In the genomic region with DNA sequence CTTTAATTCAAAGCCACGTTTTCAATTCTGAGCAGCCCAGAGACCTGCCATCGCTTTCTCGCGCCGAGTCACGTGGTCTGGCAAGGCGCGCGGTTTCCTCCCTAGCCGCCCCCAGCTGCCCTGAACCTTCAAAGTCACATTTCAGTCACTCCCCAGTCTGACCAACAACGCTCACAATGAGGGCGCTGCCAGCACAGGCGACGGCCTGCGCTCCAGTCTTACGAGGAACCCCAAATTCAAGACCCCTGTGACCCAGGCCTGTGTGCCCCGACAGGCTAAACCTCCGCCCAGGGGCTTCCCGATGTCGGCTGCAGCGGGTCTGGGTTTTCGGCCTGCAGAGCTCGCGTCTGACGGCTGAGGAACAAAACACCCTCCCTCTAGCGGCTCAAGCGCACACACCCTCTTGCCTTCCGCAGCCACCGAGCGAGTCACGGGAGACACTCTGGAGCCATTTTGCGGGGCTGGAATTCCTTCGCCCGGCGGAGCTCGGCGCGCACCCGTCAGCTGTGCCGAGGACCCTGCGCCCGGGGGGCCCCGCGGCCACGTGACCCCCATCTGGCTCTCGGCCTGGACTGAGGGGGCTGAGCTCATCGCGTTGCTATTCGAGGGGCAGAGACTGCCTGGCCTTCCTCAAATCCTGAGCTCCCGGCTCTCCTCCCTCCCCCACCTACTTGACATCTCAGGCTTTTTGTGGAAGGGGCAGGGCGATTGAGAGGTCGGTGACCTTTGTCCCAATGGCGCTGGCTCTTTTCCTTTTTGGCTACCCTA, we compare ENCODE assay signal across 1 cellular context.
TF ChIP-seq lines count a peak whose summit lies in the region.

No MANE protein-coding gene starts in this region.

TF ChIP-seq in IMR-90, 13 proteins besides CTCF, POLR2A, EP300 and RAD21:
- 0 out of 2 replicates have a peak, but pooled peaks have one; percentile 19 for TF ChIP-seq FOS (IDR thresholded peaks at IDR 0.05; ENCODE audit: low read depth, low read length)
- peak; percentile 46 for TF ChIP-seq SMC3 (IDR thresholded peaks at IDR 0.05; ENCODE audit: low read depth, low read length)
- TF ChIP-seq MXI1 (IDR thresholded peaks at IDR 0.05; ENCODE audit: borderline replicate concordance, low read depth, low read length) = no peak
- no peak for TF ChIP-seq CEBPB (IDR thresholded peaks at IDR 0.05; ENCODE audit: low read depth, low read length)
- TF ChIP-seq, protein P1, sequence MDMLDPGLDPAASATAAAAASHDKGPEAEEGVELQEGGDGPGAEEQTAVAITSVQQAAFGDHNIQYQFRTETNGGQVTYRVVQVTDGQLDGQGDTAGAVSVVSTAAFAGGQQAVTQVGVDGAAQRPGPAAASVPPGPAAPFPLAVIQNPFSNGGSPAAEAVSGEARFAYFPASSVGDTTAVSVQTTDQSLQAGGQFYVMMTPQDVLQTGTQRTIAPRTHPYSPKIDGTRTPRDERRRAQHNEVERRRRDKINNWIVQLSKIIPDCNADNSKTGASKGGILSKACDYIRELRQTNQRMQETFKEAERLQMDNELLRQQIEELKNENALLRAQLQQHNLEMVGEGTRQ (IDR thresholded peaks at IDR 0.05; ENCODE audit: low read depth, low read length) = peak; percentile 96
- TF ChIP-seq BHLHE40 (IDR thresholded peaks at IDR 0.05; ENCODE audit: low read depth, low read length) = peak; percentile 82; the same call in 1 of the 2 replicates
- peak; percentile 79; the same call in 1 of the 2 replicates for TF ChIP-seq MAZ (IDR thresholded peaks at IDR 0.05; ENCODE audit: borderline replicate concordance, low read depth, low read length)
- TF ChIP-seq RFX5 (IDR thresholded peaks at IDR 0.05; ENCODE audit: low read depth, low read length) = no peak
- TF ChIP-seq CHD1 (IDR thresholded peaks at IDR 0.05; ENCODE audit: low read depth, low read length) = no peak; the same call in 1 of the 2 replicates
